ENCODE assay signal across 11 cellular contexts in the genomic region with DNA sequence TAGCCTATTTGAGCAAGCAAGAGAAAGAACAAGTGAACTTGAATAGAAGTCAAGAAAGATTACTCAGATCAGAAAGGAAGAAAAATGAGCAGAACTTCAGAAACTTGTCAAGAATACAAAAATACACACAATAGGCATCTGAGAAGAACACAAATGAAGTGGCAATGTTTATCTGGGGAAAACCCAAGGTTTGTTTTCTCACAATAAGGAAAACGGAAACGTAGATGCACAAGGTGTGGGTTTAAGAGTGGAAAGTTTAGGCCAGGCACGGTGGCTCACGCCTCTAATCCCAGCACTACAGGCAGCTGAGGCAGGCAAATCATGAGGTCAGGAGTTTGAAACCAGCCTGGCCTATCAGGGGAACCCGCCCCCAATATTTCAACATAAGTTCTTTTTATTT.
A peak's percentile ranks its signal among the peaks of the same experiment; 100 is the strongest.
DNase-seq lines count a peak whose midpoint lies in the region; ATAC-seq and TF ChIP-seq lines count a peak whose summit lies in the region.
"Had no signal": no experiment of that assay in that cellular context is flagged by ENCODE, and none has a peak within 500 bp of the region (broad histone marks: within the 10 kb centered on the region; RNA-seq: fewer than 3 reads in every experiment).

No MANE protein-coding gene starts in this region.

- ATAC-seq in activated CD8-positive, alpha-beta T cell treated with anti-CD3 and anti-CD28 coated beads for 36 hours: peak; percentile 20
- ATAC-seq in activated CD8-positive, alpha-beta T cell treated with anti-CD3 and anti-CD28 coated beads, Interleukin-2, amount 10 ng/mL, durations not matched to agents 7 days and 5 days: no peak
- ATAC-seq in GM21619 (IDR thresholded peaks at IDR 0.05; ENCODE audit: unreplicated experiment) (peak; percentile 94), HG03108 (IDR thresholded peaks at IDR 0.05; ENCODE audit: unreplicated experiment) (peak; percentile 81)
- ATAC-seq: upper lobe of right lung had no signal

- H3K4me3 Mint-ChIP-seq in activated CD8-positive, alpha-beta T cell treated with anti-CD3 and anti-CD28 coated beads for 36 hours: no peak overlapping the region
- no peak overlapping the region for H3K4me3 Mint-ChIP-seq in activated CD8-positive, alpha-beta T cell treated with anti-CD3 and anti-CD28 coated beads, Interleukin-2, amount 10 ng/mL, durations not matched to agents 7 days and 5 days
- H3K4me3 Mint-ChIP-seq: activated naive CD4-positive, alpha-beta T cell treated with anti-CD3 and anti-CD28 coated beads, Interleukin-2, amount 10 ng/mL, durations not matched to agents 7 days and 5 days had no signal

- H3K4me1 Mint-ChIP-seq in activated CD8-positive, alpha-beta T cell treated with anti-CD3 and anti-CD28 coated beads for 36 hours (ENCODE audit: low read depth): no peaks in the 10 kb centered on the region
- H3K4me1 Mint-ChIP-seq in activated CD8-positive, alpha-beta T cell treated with anti-CD3 and anti-CD28 coated beads, Interleukin-2, amount 10 ng/mL, durations not matched to agents 7 days and 5 days (ENCODE audit: low read depth): no peaks in the 10 kb centered on the region
- H3K4me1 Mint-ChIP-seq: activated naive CD4-positive, alpha-beta T cell treated with anti-CD3 and anti-CD28 coated beads, Interleukin-2, amount 10 ng/mL, durations not matched to agents 7 days and 5 days had no signal

- DNase-seq in activated CD8-positive, alpha-beta T cell treated with anti-CD3 and anti-CD28 coated beads for 36 hours: peak; percentile 4
- DNase-seq in activated CD8-positive, alpha-beta T cell treated with anti-CD3 and anti-CD28 coated beads, Interleukin-2, amount 10 ng/mL, durations not matched to agents 7 days and 5 days: no peak
- DNase-seq in NCI-H187 treated with DMSO at 0.1 percent for 48 hours (lab: John Stamatoyannopoulos, UW): no peak
- no peak for DNase-seq in ureter (ENCODE audit: low spot score)
- DNase-seq in globus pallidus (ENCODE audit: low spot score): no peak
- DNase-seq in MV-4-11 (lab: John Stamatoyannopoulos, UW): no peak
- DNase-seq: activated naive CD4-positive, alpha-beta T cell treated with anti-CD3 and anti-CD28 coated beads, Interleukin-2, amount 10 ng/mL, durations not matched to agents 7 days and 5 days; DMS53; upper lobe of right lung had no signal

- intact Hi-C loops in activated CD8-positive, alpha-beta T cell treated with anti-CD3 and anti-CD28 coated beads for 36 hours (cut with micrococcal nuclease): no loop called here

- peaks cover 9% of the 10 kb centered on the region for H3K27me3 Mint-ChIP-seq in activated CD8-positive, alpha-beta T cell treated with anti-CD3 and anti-CD28 coated beads for 36 hours
- H3K27me3 Mint-ChIP-seq in activated CD8-positive, alpha-beta T cell treated with anti-CD3 and anti-CD28 coated beads, Interleukin-2, amount 10 ng/mL, durations not matched to agents 7 days and 5 days (ENCODE audit: low read depth): peaks cover 4% of the 10 kb centered on the region
- H3K27me3 Mint-ChIP-seq: activated naive CD4-positive, alpha-beta T cell treated with anti-CD3 and anti-CD28 coated beads, Interleukin-2, amount 10 ng/mL, durations not matched to agents 7 days and 5 days had no signal

- H3K36me3 Mint-ChIP-seq in activated CD8-positive, alpha-beta T cell treated with anti-CD3 and anti-CD28 coated beads for 36 hours (ENCODE audit: low read depth): peaks cover 3% of the 10 kb centered on the region
- H3K36me3 Mint-ChIP-seq in activated CD8-positive, alpha-beta T cell treated with anti-CD3 and anti-CD28 coated beads, Interleukin-2, amount 10 ng/mL, durations not matched to agents 7 days and 5 days (ENCODE audit: low read depth): no peaks in the 10 kb centered on the region
- H3K36me3 Mint-ChIP-seq: activated naive CD4-positive, alpha-beta T cell treated with anti-CD3 and anti-CD28 coated beads, Interleukin-2, amount 10 ng/mL, durations not matched to agents 7 days and 5 days had no signal

- no peak for TF ChIP-seq CTCF in activated CD8-positive, alpha-beta T cell treated with anti-CD3 and anti-CD28 coated beads for 36 hours (IDR thresholded peaks at IDR 0.05)

- no peak overlapping the region for H3K27ac Mint-ChIP-seq in activated CD8-positive, alpha-beta T cell treated with anti-CD3 and anti-CD28 coated beads for 36 hours
- no peak overlapping the region for H3K27ac Mint-ChIP-seq in activated CD8-positive, alpha-beta T cell treated with anti-CD3 and anti-CD28 coated beads, Interleukin-2, amount 10 ng/mL, durations not matched to agents 7 days and 5 days
- H3K27ac Mint-ChIP-seq: activated naive CD4-positive, alpha-beta T cell treated with anti-CD3 and anti-CD28 coated beads, Interleukin-2, amount 10 ng/mL, durations not matched to agents 7 days and 5 days had no signal

- peaks cover 12% of the 10 kb centered on the region for H3K9me3 Mint-ChIP-seq in activated CD8-positive, alpha-beta T cell treated with anti-CD3 and anti-CD28 coated beads for 36 hours
- H3K9me3 Mint-ChIP-seq in activated CD8-positive, alpha-beta T cell treated with anti-CD3 and anti-CD28 coated beads, Interleukin-2, amount 10 ng/mL, durations not matched to agents 7 days and 5 days (ENCODE audit: insufficient read depth): peaks cover 6% of the 10 kb centered on the region

- POLR2A ChIA-PET in activated CD8-positive, alpha-beta T cell treated with anti-CD3 and anti-CD28 coated beads for 36 hours (lab: Charles Lee): no interaction called here
- POLR2A ChIA-PET in activated CD8-positive, alpha-beta T cell treated with anti-CD3 and anti-CD28 coated beads, Interleukin-2, amount 10 ng/mL, durations not matched to agents 7 days and 5 days (lab: Charles Lee): no interaction called here

- CTCF ChIA-PET in activated CD8-positive, alpha-beta T cell treated with anti-CD3 and anti-CD28 coated beads for 36 hours (lab: Charles Lee): no interaction called here
- CTCF ChIA-PET in activated CD8-positive, alpha-beta T cell treated with anti-CD3 and anti-CD28 coated beads, Interleukin-2, amount 10 ng/mL, durations not matched to agents 7 days and 5 days (lab: Charles Lee): no interaction called here
